Comparison of ENCODE assay signal across 7 cellular contexts in genomic region chr7:22782616-22783232, GRCh38. TPM values are rescaled to one million over a fixed set of nuclear protein-coding genes. Genes with fewer than 3 reads are reported as not detected.
A peak's percentile ranks its signal among the peaks of the same experiment; 100 is the strongest.
DNase-seq lines count a peak whose midpoint lies in the region; ATAC-seq and TF ChIP-seq lines count a peak whose summit lies in the region.

No MANE protein-coding gene starts in this region.

- TF ChIP-seq CTCF in GM12865 (IDR thresholded peaks at IDR 0.05; ENCODE audit: insufficient read depth, low read depth, low read length, missing control alignments) (peak; percentile 98), HEK293 (tag by site-specific recombination; IDR thresholded peaks at IDR 0.05) (no peak), lower lobe of right lung (IDR thresholded peaks at IDR 0.05) (peak; percentile 84)

- no peaks in the 10 kb centered on the region for H3K27me3 ChIP-seq in lower lobe of right lung (ENCODE audit: low read depth)

- H3K9me3 ChIP-seq in HEK293 (ENCODE audit: control insufficient read depth, insufficient read depth, low read depth, low read length) (no peaks in the 10 kb centered on the region), lower lobe of right lung (no peaks in the 10 kb centered on the region)

- CTCF ChIA-PET in HEK293 (lab: Yijun Ruan, JAX), result interaction anchor here (0.5 to 2.4 kb wide), 20 partner anchors 9 to 750 kb away, joined by 3 to 20 read pairs (median 4); no protein-coding TSS in a partner anchor

- ATAC-seq in activated CD4-positive, CD25-positive, alpha-beta regulatory T cell treated with anti-CD3 and anti-CD28 coated beads, Interleukin-2, amount 50 U/mL, for 24 hours, result peak; percentile 73 to 78
- peak; percentile 84 to 88 for ATAC-seq in lower lobe of right lung

- H3K4me1 ChIP-seq in HEK293 (ENCODE audit: control insufficient read depth, insufficient read depth, low read length) (0 out of 2 replicates have a peak, but pooled peaks cover 3% of the 10 kb centered on the region), lower lobe of right lung (no peaks in the 10 kb centered on the region)

- no peaks in the 10 kb centered on the region for H3K36me3 ChIP-seq in HEK293 (ENCODE audit: control insufficient read depth in 2 of 2, insufficient read depth in 1 of 2, low read length in 2 of 2)
- no peaks in the 10 kb centered on the region for H3K36me3 ChIP-seq in lower lobe of right lung

- no peak overlapping the region for H3K4me3 ChIP-seq in GM12865 (ENCODE audit: low read depth, low read length)
- H3K4me3 ChIP-seq in HEK293 (ENCODE audit: low read depth, low read length), result no peak overlapping the region
- no peak overlapping the region for H3K4me3 ChIP-seq in lower lobe of right lung

- POLR2A ChIA-PET in HEK293 (lab: Yijun Ruan, JAX), result interaction anchor here (1.0 kb wide), 1 partner anchor 78 kb away, joined by 3 read pairs; no protein-coding TSS in a partner anchor

- no peak overlapping the region for H3K27ac ChIP-seq in HEK293 (ENCODE audit: extremely low read depth, low read depth, low read length)
- no peak overlapping the region for H3K27ac ChIP-seq in lower lobe of right lung

- DNase-seq in GM12865 (ENCODE audit: low read depth) (peak; percentile 83), NCI-H146 (lab: John Stamatoyannopoulos, UW) (peak; percentile 58), cerebellum (ENCODE audit: low spot score) (peak; percentile 5), lower lobe of right lung (peak; percentile 78)
- peak; percentile 49 to 69 for DNase-seq in stimulated activated CD8-positive, alpha-beta memory T cell treated with anti-CD3 and anti-CD28 coated beads, Interleukin-2, amount 100 ng/mL, for 48 hours (ENCODE audit: low read depth in 2 of 2)

- intact Hi-C loops in lower lobe of right lung (cut with DNase I), result no loop called here

TF ChIP-seq in HEK293, 187 proteins besides CTCF, POLR2A, EP300 and RAD21:
- TF ChIP-seq PRDM4 (tag by site-specific recombination; IDR thresholded peaks at IDR 0.05), result no peak
- TF ChIP-seq ZNF654 (tag by site-specific recombination; IDR thresholded peaks at IDR 0.05; ENCODE audit: low read depth), result peak; percentile 29; the same call in 1 of the 2 replicates
- TF ChIP-seq ZNF513 (tag by site-specific recombination; IDR thresholded peaks at IDR 0.05), result no peak

RNA-seq across cellular contexts. Expression of gene TOMM7, which starts 39.9 kb away (rescaled TPM):
- total RNA-seq in cerebellum (72.9 TPM), lower lobe of right lung (376 TPM)

RNA-seq across cellular contexts. Expression of gene IL6, which starts 55.7 kb away (rescaled TPM):
- total RNA-seq in cerebellum (not detected), lower lobe of right lung (8.2 TPM)

Comparison
In these comparisons a context has a peak if more than half of its experiments do, and no peak if none do; other contexts are left out.
1. DNase-seq: peak in every context shown above with its lines; median percentile 83 in GM12865; 78 in lower lobe of right lung; 59 in stimulated activated CD8-positive, alpha-beta memory T cell treated with anti-CD3 and anti-CD28 coated beads, Interleukin-2, amount 100 ng/mL, for 48 hours; 58 in NCI-H146; 5 in cerebellum.